Comparison of ENCODE assay signal across 24 cellular contexts in the genomic region with DNA sequence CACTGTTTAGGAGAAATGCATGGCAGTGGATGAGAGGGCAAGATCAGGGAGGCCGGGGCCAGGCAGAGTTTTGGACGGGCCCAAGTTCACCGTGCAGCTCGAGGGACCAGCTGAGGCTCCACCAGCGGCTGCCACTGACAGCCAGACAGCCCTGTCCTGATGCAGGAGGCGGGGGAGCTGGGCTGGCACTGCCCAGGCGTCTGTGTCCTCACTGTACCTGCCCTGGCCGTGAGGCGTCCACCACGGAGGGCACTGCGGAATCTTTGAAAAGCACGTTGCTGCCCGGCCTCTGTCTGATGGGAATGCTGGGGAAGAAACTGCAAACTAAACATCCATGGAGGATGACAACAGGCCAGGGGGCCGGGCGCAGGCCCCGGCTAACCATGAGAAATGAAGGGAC. TPM values are rescaled to one million over a fixed set of nuclear protein-coding genes. Genes with fewer than 3 reads are reported as not detected.
DNase-seq lines count a peak whose midpoint lies in the region; ATAC-seq, FAIRE-seq and TF ChIP-seq lines count a peak whose summit lies in the region.
"Had no signal": no experiment of that assay in that cellular context is flagged by ENCODE, and none has a peak within 500 bp of the region (broad histone marks: within the 10 kb centered on the region; RNA-seq: fewer than 3 reads in every experiment).

No MANE protein-coding gene starts in this region.

- H3K4me2 ChIP-seq in OCI-LY7 (ENCODE audit: low read length) = 0 out of 2 replicates have a peak overlapping the region, but pooled peaks have one; percentile 42
- H3K4me2 ChIP-seq in GM12878 (ENCODE audit: control insufficient read depth, insufficient read depth) = peak overlapping the region; percentile 83

- peaks cover 2% of the 10 kb centered on the region for H3K4me1 Mint-ChIP-seq in activated T-cell treated with anti-CD3 and anti-CD28 coated beads, Interleukin-2, amount 50 U/mL, for 24 hours (ENCODE audit: low read depth)
- no peaks in the 10 kb centered on the region for H3K4me1 Mint-ChIP-seq in activated T-cell treated with anti-CD3 and anti-CD28 coated beads, Interleukin-2, amount 50 U/mL, for 4 hours (ENCODE audit: low read depth)
- peaks cover 24% of the 10 kb centered on the region for H3K4me1 Mint-ChIP-seq in stimulated activated memory B cell treated with anti-CD40 and anti-IgM and Interleukin-4, amounts not matched to agents 10 μg/mL and 1 μg/mL and 100 μg/mL, for 72 hours

- SMC1A ChIA-PET in GM12878 (lab: Charles Lee; ENCODE audit: uncharacterized antibody, unreplicated experiment) = interaction anchor here (0.6 to 4.6 kb wide), 8 partner anchors 9 to 85 kb away, joined by 3 to 34 read pairs (median 5); no protein-coding TSS in a partner anchor

- RAD21 ChIA-PET in GM12878 (lab: Charles Lee; ENCODE audit: unreplicated experiment) = interaction anchor here (1.1 to 1.6 kb wide), 4 partner anchors 23 to 65 kb away, joined by 3 to 8 read pairs (median 5); no protein-coding TSS in a partner anchor

- POLR2A ChIA-PET in OCI-LY7 (lab: Charles Lee) (no interaction called here), GM12878 (lab: Charles Lee) (interaction anchor here (1.0 to 2.5 kb wide), 2 partner anchors 23 to 27 kb away, joined by 3 to 12 read pairs; no protein-coding TSS in a partner anchor)

- no peak for DNase-seq in activated T-cell treated with anti-CD3 and anti-CD28 coated beads, Interleukin-2, amount 50 U/mL, for 24 hours
- no peak for DNase-seq in activated T-cell treated with anti-CD3 and anti-CD28 coated beads, Interleukin-2, amount 50 U/mL, for 4 hours
- DNase-seq in OCI-LY7 (ENCODE audit: low spot score) (no peak), GM12878 (ENCODE audit: low read depth, low spot score) (no peak), NCI-H1105 treated with DMSO at 0.1 percent for 48 hours (lab: John Stamatoyannopoulos, UW) (no peak), GM10266 (ENCODE audit: extremely low spot score) (no peak)
- DNase-seq: BE2C; CD4-positive, CD25-positive, alpha-beta regulatory T cell; COR-L47; GDM1; GOT3; IMR-90; Karpas-422; NCI-H1048; NCI-H2081; NCI-H2171 treated with DMSO at 0.1 percent for 48 hours; NCI-H446 treated with DMSO at 0.1 percent for 48 hours; NCI-H69; NK-92 treated with Interleukin-12 subunit alpha and Interleukin-12 subunit beta, amount 100 ng/mL, for 24 hours; OCI-M1; Right ventricle myocardium superior had no signal

- TF ChIP-seq POLR2A in GM12878 (IDR thresholded peaks at IDR 0.05; ENCODE audit: low read depth, low read length) = no peak

- no TSS peak for BruUV-seq in OCI-LY7 (replicated peaks; lab: Mats Ljungman, UMichigan)
- BruUV-seq in GM12878 (replicated peaks; lab: Mats Ljungman, UMichigan) = no TSS peak

- no peaks in the 10 kb centered on the region for H4K20me1 ChIP-seq in OCI-LY7 (ENCODE audit: insufficient read depth, low read length)
- H4K20me1 ChIP-seq in GM12878 (ENCODE audit: control insufficient read depth, insufficient read depth) = no peaks in the 10 kb centered on the region

- H3K4me3 Mint-ChIP-seq in activated T-cell treated with anti-CD3 and anti-CD28 coated beads, Interleukin-2, amount 50 U/mL, for 24 hours = no peak overlapping the region
- H3K4me3 Mint-ChIP-seq in activated T-cell treated with anti-CD3 and anti-CD28 coated beads, Interleukin-2, amount 50 U/mL, for 4 hours = no peak overlapping the region
- no peak overlapping the region for H3K4me3 Mint-ChIP-seq in stimulated activated memory B cell treated with anti-CD40 and anti-IgM and Interleukin-4, amounts not matched to agents 10 μg/mL and 1 μg/mL and 100 μg/mL, for 72 hours
- H3K4me3 Mint-ChIP-seq: CD4-positive, CD25-positive, alpha-beta regulatory T cell had no signal

- no peak for ATAC-seq in activated T-cell treated with anti-CD3 and anti-CD28 coated beads, Interleukin-2, amount 50 U/mL, for 4 hours
- ATAC-seq in GM12878 (peak; percentile 12; the same call in 2 of the 3 replicates), HG02884 (IDR thresholded peaks at IDR 0.05; ENCODE audit: unreplicated experiment) (no peak)
- ATAC-seq in stimulated activated memory B cell treated with anti-CD40 and anti-IgM and Interleukin-4, amounts not matched to agents 10 μg/mL and 1 μg/mL and 100 μg/mL, for 72 hours = no peak

- no peaks in the 10 kb centered on the region for H3K27me3 Mint-ChIP-seq in activated T-cell treated with anti-CD3 and anti-CD28 coated beads, Interleukin-2, amount 50 U/mL, for 24 hours
- H3K27me3 Mint-ChIP-seq in activated T-cell treated with anti-CD3 and anti-CD28 coated beads, Interleukin-2, amount 50 U/mL, for 4 hours (ENCODE audit: low read depth) = no peaks in the 10 kb centered on the region
- no peaks in the 10 kb centered on the region for H3K27me3 Mint-ChIP-seq in stimulated activated memory B cell treated with anti-CD40 and anti-IgM and Interleukin-4, amounts not matched to agents 10 μg/mL and 1 μg/mL and 100 μg/mL, for 72 hours
- H3K27me3 Mint-ChIP-seq: CD4-positive, CD25-positive, alpha-beta regulatory T cell had no signal

- no peak for TF ChIP-seq CTCF in OCI-LY7 (conservative IDR thresholded peaks at IDR 0.05; ENCODE audit: low read length)
- TF ChIP-seq CTCF in GM12878 (IDR thresholded peaks at IDR 0.05 in 2 of 3, conservative IDR thresholded peaks at IDR 0.05 in 1 of 3; ENCODE audit: control insufficient read depth in 2 of 3, extremely low read depth in 1 of 3, insufficient read depth in 1 of 3, low read depth in 3 of 3, low read length in 3 of 3) = no peak
- no peak for TF ChIP-seq CTCF in GM10266 (IDR thresholded peaks at IDR 0.05; ENCODE audit: control insufficient read depth, insufficient read depth, low read depth, missing control alignments)

- H3K36me3 ChIP-seq in OCI-LY7 (ENCODE audit: insufficient read depth, low read length) (peaks cover 82% of the 10 kb centered on the region), GM12878 (ENCODE audit: control insufficient read depth in 2 of 2, insufficient read depth in 2 of 2, low read length in 1 of 2) (peaks cover 24 to 26% of the 10 kb centered on the region in 2 experiments; a peak in 3 of 4 replicates)

- H3K9me2 ChIP-seq in OCI-LY7 (ENCODE audit: insufficient read depth, low read length) = no peaks in the 10 kb centered on the region

- 97% methylated on average over 16 of the region's 16 CpGs for WGBS in GM12878 (ENCODE audit: insufficient coverage, insufficient replicate concordance, low lambda C conversion rate, missing lambda C conversion rate)

- TF ChIP-seq EP300 in GM12878 (IDR thresholded peaks at IDR 0.05; ENCODE audit: borderline replicate concordance in 1 of 2, control insufficient read depth in 1 of 2, low read depth in 2 of 2, low read length in 2 of 2) = no peak

- CTCF ChIA-PET in OCI-LY7 (lab: Charles Lee; ENCODE audit: unreplicated experiment) (no interaction called here), GM12878 (lab: Yijun Ruan, JAX) (interaction anchor here (0.8 to 1.7 kb wide), 5 partner anchors 11 to 33 kb away, joined by 3 to 5 read pairs (median 4); no protein-coding TSS in a partner anchor)

- H3K27ac ChIP-seq in OCI-LY7 (ENCODE audit: low read depth, low read length, poor library complexity, severe bottlenecking) (peak overlapping the region; percentile 32), GM12878 (ENCODE audit: control insufficient read depth, insufficient read depth) (peak overlapping the region; percentile 87)
- H3K27ac ChIP-seq: HL-60 had no signal

- H3K4me3 ChIP-seq in OCI-LY7 (ENCODE audit: low read depth, low read length, poor library complexity, severe bottlenecking) = no peak overlapping the region
- H3K4me3 ChIP-seq in GM12878 = peak overlapping the region; percentile 39; the same call in 1 of the 2 replicates

- H3K36me3 Mint-ChIP-seq in activated T-cell treated with anti-CD3 and anti-CD28 coated beads, Interleukin-2, amount 50 U/mL, for 24 hours (ENCODE audit: low read depth) = peaks cover 92% of the 10 kb centered on the region
- H3K36me3 Mint-ChIP-seq in activated T-cell treated with anti-CD3 and anti-CD28 coated beads, Interleukin-2, amount 50 U/mL, for 4 hours (ENCODE audit: insufficient read depth) = peaks cover 29% of the 10 kb centered on the region
- peaks cover 47% of the 10 kb centered on the region for H3K36me3 Mint-ChIP-seq in stimulated activated memory B cell treated with anti-CD40 and anti-IgM and Interleukin-4, amounts not matched to agents 10 μg/mL and 1 μg/mL and 100 μg/mL, for 72 hours

- peak overlapping the region; percentile 39; the same call in 1 of the 2 replicates for H3K9ac ChIP-seq in GM12878 (ENCODE audit: control insufficient read depth, insufficient read depth, low read length)

- TF ChIP-seq RAD21 in GM12878 (IDR thresholded peaks at IDR 0.05; ENCODE audit: insufficient read depth, low read depth, low read length) = no peak

- peak overlapping the region; percentile 31 for H3K27ac Mint-ChIP-seq in activated T-cell treated with anti-CD3 and anti-CD28 coated beads, Interleukin-2, amount 50 U/mL, for 24 hours
- H3K27ac Mint-ChIP-seq in stimulated activated memory B cell treated with anti-CD40 and anti-IgM and Interleukin-4, amounts not matched to agents 10 μg/mL and 1 μg/mL and 100 μg/mL, for 72 hours = peak overlapping the region; percentile 85

- H2AFZ ChIP-seq in OCI-LY7 (ENCODE audit: low read length) (no peak overlapping the region), GM12878 (ENCODE audit: control insufficient read depth, low read depth, low read length) (no peak overlapping the region)

- H3K79me2 ChIP-seq in OCI-LY7 (ENCODE audit: insufficient read depth, low read depth, low read length) = no peaks in the 10 kb centered on the region
- no peaks in the 10 kb centered on the region; the same call in 1 of the 2 replicates for H3K79me2 ChIP-seq in GM12878 (ENCODE audit: control insufficient read depth, insufficient read depth, low read length)

- H3K27me3 ChIP-seq in GM12878 (replicated peaks in 1 of 2; ENCODE audit: control insufficient read depth in 2 of 2, insufficient read depth in 2 of 2, low read length in 1 of 2) = no peaks in the 10 kb centered on the region
- H3K27me3 ChIP-seq: BE2C had no signal

- intact Hi-C loops in OCI-LY7 (cut with micrococcal nuclease; ENCODE audit: unreplicated experiment) (no loop called here), GM12878 (cut with micrococcal nuclease; ENCODE audit: unreplicated experiment) (no loop called here)

- FAIRE-seq in GM12878 (lab: Jason Lieb, UNC) = no peak

- no peaks in the 10 kb centered on the region for H3K9me3 Mint-ChIP-seq in activated T-cell treated with anti-CD3 and anti-CD28 coated beads, Interleukin-2, amount 50 U/mL, for 24 hours
- H3K9me3 Mint-ChIP-seq in activated T-cell treated with anti-CD3 and anti-CD28 coated beads, Interleukin-2, amount 50 U/mL, for 4 hours = no peaks in the 10 kb centered on the region
- no peaks in the 10 kb centered on the region for H3K9me3 Mint-ChIP-seq in stimulated activated memory B cell treated with anti-CD40 and anti-IgM and Interleukin-4, amounts not matched to agents 10 μg/mL and 1 μg/mL and 100 μg/mL, for 72 hours
- H3K9me3 Mint-ChIP-seq: CD4-positive, CD25-positive, alpha-beta regulatory T cell had no signal

- in situ Hi-C loops in GM12878 (cut with MboI) = no loop called here

- H3K9me3 ChIP-seq in OCI-LY7 (ENCODE audit: low read length) (no peaks in the 10 kb centered on the region), GM12878 (replicated peaks; ENCODE audit: control insufficient read depth, insufficient read depth, low read length) (no peaks in the 10 kb centered on the region)
- H3K9me3 ChIP-seq: BE2C had no signal

- peaks cover 12% of the 10 kb centered on the region for H3K4me1 ChIP-seq in OCI-LY7 (ENCODE audit: insufficient read depth, low read length, poor library complexity, severe bottlenecking)
- H3K4me1 ChIP-seq in GM12878 (ENCODE audit: control insufficient read depth, insufficient read depth, low read length) = peaks cover 19% of the 10 kb centered on the region
- H3K4me1 ChIP-seq: BE2C had no signal

RNA-seq across cellular contexts. Expression of gene VPS26C, which starts 35.5 kb away (rescaled TPM):
- 10 to 100 TPM; 35.7 to 48.2 (median 44.6) TPM for total RNA-seq in activated T-cell treated with anti-CD3 and anti-CD28 coated beads, Interleukin-2, amount 50 U/mL, for 4 hours
- total RNA-seq in OCI-LY7 (2014; rRNA removed; shearing (Covaris generic)) = 33.0 and 39.7 TPM in 2 replicates
- total RNA-seq in OCI-LY7 (2022) = 43.3 and 46.7 TPM in 2 replicates
- 140 and 151 TPM in 2 replicates for total RNA-seq in GM12878 (2013; cell fraction: nucleolus; rRNA removed)
- 58.1 and 64.9 TPM in 2 replicates for total RNA-seq in GM12878 (2014; rRNA removed)
- 49.5 and 49.9 TPM in 2 replicates for total RNA-seq in GM12878 (2014; rRNA removed; fragmentation: Illumina TruSeq; extraction: Trizol)
- 42.9 and 47.9 TPM in 2 replicates for total RNA-seq in GM12878 (2021)
- polyA plus RNA-seq in GM12878 (2011; ENCODE audit: low read depth) = 34.7 TPM
- polyA plus RNA-seq in GM12878 (2011; rRNA removed) = 65.1 and 67.0 TPM in 2 replicates
- polyA plus RNA-seq in GM12878 (2011; cell fraction: cytosol; rRNA removed) = 61.5 and 64.4 TPM in 2 replicates
- 39.2 and 43.9 TPM in 2 replicates for polyA plus RNA-seq in GM12878 (2011; cell fraction: nucleus; rRNA removed)
- 39.6 and 42.4 TPM in 2 replicates for polyA plus RNA-seq in GM12878 (2012)
- polyA plus RNA-seq in GM12878 (2014; fragmentation: Illumina TruSeq; extraction: Trizol) = 55.1 and 56.9 TPM in 2 replicates
- 10 to 100 TPM; 36.8 to 39.6 TPM for polyA plus RNA-seq in GM12878 (2014; fragmentation: Nextera tagmentation; extraction: Ambion mirVana)
- 48.0 and 55.5 TPM in 2 replicates for polyA plus RNA-seq in GM12878 (2014; rRNA removed)
- polyA plus RNA-seq in GM12878 (2016; fragmentation: Nextera tagmentation; extraction: Ambion mirVana) = 10 to 100 TPM; 32.5 to 41.5 TPM
- 50.7 and 54.3 TPM in 2 replicates for polyA minus RNA-seq in GM12878 (2011; rRNA and poly(A)+ RNA removed)
- polyA minus RNA-seq in GM12878 (2011; cell fraction: cytosol; rRNA and poly(A)+ RNA removed) = 25.3 and 28.4 TPM in 2 replicates
- polyA minus RNA-seq in GM12878 (2011; cell fraction: nucleus; rRNA and poly(A)+ RNA removed) = 24.1 and 34.9 TPM in 2 replicates
